ENCODE assay signal across 1 cellular context in genomic region chr10:92822060-92822634, GRCh38.
TF ChIP-seq lines count a peak whose summit lies in the region.

No MANE protein-coding gene starts in this region.

TF ChIP-seq in WTC11, 78 proteins besides CTCF, POLR2A, EP300 and RAD21 (continued from another document):
- TF ChIP-seq HMGXB4 (CRISPR knock-in tag; IDR thresholded peaks at IDR 0.05) = no peak
- TF ChIP-seq, protein P1, sequence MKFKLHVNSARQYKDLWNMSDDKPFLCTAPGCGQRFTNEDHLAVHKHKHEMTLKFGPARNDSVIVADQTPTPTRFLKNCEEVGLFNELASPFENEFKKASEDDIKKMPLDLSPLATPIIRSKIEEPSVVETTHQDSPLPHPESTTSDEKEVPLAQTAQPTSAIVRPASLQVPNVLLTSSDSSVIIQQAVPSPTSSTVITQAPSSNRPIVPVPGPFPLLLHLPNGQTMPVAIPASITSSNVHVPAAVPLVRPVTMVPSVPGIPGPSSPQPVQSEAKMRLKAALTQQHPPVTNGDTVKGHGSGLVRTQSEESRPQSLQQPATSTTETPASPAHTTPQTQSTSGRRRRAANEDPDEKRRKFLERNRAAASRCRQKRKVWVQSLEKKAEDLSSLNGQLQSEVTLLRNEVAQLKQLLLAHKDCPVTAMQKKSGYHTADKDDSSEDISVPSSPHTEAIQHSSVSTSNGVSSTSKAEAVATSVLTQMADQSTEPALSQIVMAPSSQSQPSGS (CRISPR knock-in tag; IDR thresholded peaks at IDR 0.05; ENCODE audit: borderline replicate concordance, low read depth) = no peak
- no peak for TF ChIP-seq NR3C1 (CRISPR knock-in tag; conservative IDR thresholded peaks at IDR 0.05; ENCODE audit: low read depth)
- TF ChIP-seq ELF4 (CRISPR knock-in tag; IDR thresholded peaks at IDR 0.05; ENCODE audit: low read depth) = no peak
